ENCODE assay signal across 19 cellular contexts in the genomic region with DNA sequence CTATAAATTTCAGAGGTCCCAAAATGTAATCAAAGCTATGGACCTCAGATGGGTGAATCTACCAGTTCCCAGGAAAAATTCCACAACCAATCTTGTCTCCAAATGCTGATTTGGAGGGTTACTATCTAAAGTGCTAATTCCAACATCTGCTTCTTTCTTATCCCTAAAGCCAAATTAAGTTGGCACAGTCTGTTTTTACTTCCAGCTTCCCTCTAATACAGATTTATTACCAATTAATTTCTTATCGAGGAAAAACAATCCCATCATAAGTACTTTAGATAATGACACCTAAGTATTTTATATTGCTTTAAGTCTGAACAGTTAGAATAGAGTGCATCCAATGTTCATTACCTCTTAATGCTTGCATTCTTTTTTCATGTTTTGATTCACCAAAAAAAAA. TPM values are rescaled to one million over a fixed set of nuclear protein-coding genes. Genes with fewer than 3 reads are reported as not detected.
"Had no signal": no experiment of that assay in that cellular context is flagged by ENCODE, and none has a peak within 500 bp of the region (broad histone marks: within the 10 kb centered on the region; RNA-seq: fewer than 3 reads in every experiment).

No MANE protein-coding gene starts in this region.

- DNase-seq: KBM-7, MV-4-11, NCI-H1048, NCI-H1105, NCI-H1417, NCI-H1436 treated with DMSO at 0.1 percent for 48 hours, NCI-H1694, NCI-H187 treated with DMSO at 0.1 percent for 48 hours, NCI-H2029 treated with DMSO at 0.1 percent for 48 hours, NCI-H2227 treated with DMSO at 0.1 percent for 48 hours, NCI-H526, SHP77, T-cell had no signal

- FAIRE-seq: HTR-8/SVneo had no signal

- H3K27ac ChIP-seq: HL-60, RWPE1 had no signal

- ATAC-seq: T-cell had no signal

RNA-seq across cellular contexts. Expression of a gene that starts 12.9 kb away (rescaled TPM):
- total RNA-seq: LHCN-M2, MCF 10A, SK-MEL-5, T-cell had no signal
